In genomic region chr17:39122982-39123381, GRCh38 we compare ENCODE assay signal across 25 cellular contexts. TPM values are rescaled to one million over a fixed set of nuclear protein-coding genes. Genes with fewer than 3 reads are reported as not detected.
DNase-seq lines count a peak whose midpoint lies in the region; ATAC-seq and TF ChIP-seq lines count a peak whose summit lies in the region.
"Had no signal": no experiment of that assay in that cellular context is flagged by ENCODE, and none has a peak within 500 bp of the region (broad histone marks: within the 10 kb centered on the region; RNA-seq: fewer than 3 reads in every experiment).

No MANE protein-coding gene starts in this region.

- no peaks in the 10 kb centered on the region for H3K36me3 Mint-ChIP-seq in dendritic cell treated with granulocyte-macrophage colony-stimulating factor and Interleukin-4, amounts not matched to agents 40 ng/mL and 50 ng/mL, for 4 days (ENCODE audit: low read depth)
- no peaks in the 10 kb centered on the region for H3K36me3 Mint-ChIP-seq in osteocyte (ENCODE audit: unreplicated experiment)

- H3K27ac Mint-ChIP-seq in dendritic cell treated with granulocyte-macrophage colony-stimulating factor and Interleukin-4, amounts not matched to agents 40 ng/mL and 50 ng/mL, for 4 days, result peak overlapping the region; percentile 45
- H3K27ac Mint-ChIP-seq in osteocyte (ENCODE audit: unreplicated experiment), result no peak overlapping the region
- H3K27ac Mint-ChIP-seq: CD4-positive, alpha-beta T cell; H9 had no signal

- H3K27me3 Mint-ChIP-seq in dendritic cell treated with granulocyte-macrophage colony-stimulating factor and Interleukin-4, amounts not matched to agents 40 ng/mL and 50 ng/mL, for 4 days, result peaks cover 13% of the 10 kb centered on the region
- peaks cover 2% of the 10 kb centered on the region for H3K27me3 Mint-ChIP-seq in osteocyte (ENCODE audit: unreplicated experiment)
- H3K27me3 Mint-ChIP-seq: CD4-positive, alpha-beta T cell had no signal

- peaks cover 27% of the 10 kb centered on the region for H3K4me1 Mint-ChIP-seq in dendritic cell treated with granulocyte-macrophage colony-stimulating factor and Interleukin-4, amounts not matched to agents 40 ng/mL and 50 ng/mL, for 4 days (ENCODE audit: low read depth)
- no peaks in the 10 kb centered on the region for H3K4me1 Mint-ChIP-seq in osteocyte (ENCODE audit: unreplicated experiment)

- DNase-seq in NOMO-1 treated with DMSO at 0.1 percent for 48 hours (lab: John Stamatoyannopoulos, UW; ENCODE audit: unreplicated experiment) (peak; percentile 23), NOMO-1 treated with dmso at 0.1 percent for 144 hours (lab: John Stamatoyannopoulos, UW; ENCODE audit: unreplicated experiment) (no peak), MV-4-11 (lab: John Stamatoyannopoulos, UW) (peak; percentile 73), coronary artery (ENCODE audit: low spot score) (no peak), osteocyte (ENCODE audit: extremely low spot score, unreplicated experiment) (no peak)
- DNase-seq: 8988T; ACHN; BE2C; CD4-positive, alpha-beta T cell; GM23248; H9; KBM-7; NCI-H1092 treated with DMSO at 0.1 percent for 48 hours; NCI-H1436; NCI-H187; NCI-H2081 treated with DMSO at 0.1 percent for 48 hours; NCI-H2171 treated with DMSO at 0.1 percent for 48 hours; NCI-H345; NCI-H510A treated with DMSO at 0.1 percent for 48 hours; PC-3 had no signal

- no peak overlapping the region for H3K4me3 ChIP-seq in coronary artery
- H3K4me3 ChIP-seq: GM23248, SJSA1 had no signal

- no peak overlapping the region for H3K4me3 Mint-ChIP-seq in dendritic cell treated with granulocyte-macrophage colony-stimulating factor and Interleukin-4, amounts not matched to agents 40 ng/mL and 50 ng/mL, for 4 days
- no peak overlapping the region for H3K4me3 Mint-ChIP-seq in osteocyte (ENCODE audit: unreplicated experiment)
- H3K4me3 Mint-ChIP-seq: CD4-positive, alpha-beta T cell; H9 had no signal

- ATAC-seq in HG03095 (IDR thresholded peaks at IDR 0.05; ENCODE audit: unreplicated experiment), result no peak
- ATAC-seq: PC-3 had no signal

- peaks cover 5% of the 10 kb centered on the region for H3K9me3 Mint-ChIP-seq in dendritic cell treated with granulocyte-macrophage colony-stimulating factor and Interleukin-4, amounts not matched to agents 40 ng/mL and 50 ng/mL, for 4 days
- H3K9me3 Mint-ChIP-seq in osteocyte (ENCODE audit: unreplicated experiment), result no peaks in the 10 kb centered on the region
- H3K9me3 Mint-ChIP-seq: CD4-positive, alpha-beta T cell; H9 had no signal

- no peak for TF ChIP-seq CTCF in coronary artery (IDR thresholded peaks at IDR 0.05)
- no peak for TF ChIP-seq CTCF in osteocyte (IDR thresholded peaks at IDR 0.05)

- no peak overlapping the region for H3K27ac ChIP-seq in coronary artery
- H3K27ac ChIP-seq: GM23248, SJSA1 had no signal

- intact Hi-C loops in dendritic cell treated with granulocyte-macrophage colony-stimulating factor and Interleukin-4, amounts not matched to agents 40 ng/mL and 50 ng/mL, for 4 days (cut with micrococcal nuclease), result loop anchor here (5.0 kb wide), 1 partner anchor 36 kb away; no protein-coding TSS in a partner anchor

RNA-seq across cellular contexts. Expression of gene PLXDC1, which starts 28.5 kb away (rescaled TPM):
- 17.1 and 19.7 TPM in 2 replicates for total RNA-seq in osteocyte
- total RNA-seq: GM23248, PC-3, SJSA1 had no signal

RNA-seq across cellular contexts. Expression of gene ARL5C, which starts 43.0 kb away (rescaled TPM):
- not detected in 2 replicates for total RNA-seq in osteocyte
- total RNA-seq: CD4-positive, alpha-beta T cell; GM23248; H9; LHCN-M2; MCF 10A; PC-3; SJSA1 had no signal

Comparison
In these comparisons a context has a peak if more than half of its experiments do, and no peak if none do; other contexts are left out.
1. DNase-seq: peak in NOMO-1 treated with DMSO at 0.1 percent for 48 hours (single experiment) and MV-4-11 (single experiment); none in NOMO-1 treated with dmso at 0.1 percent for 144 hours (single experiment), coronary artery (single experiment) and osteocyte (single experiment).